1 cellular context compared by ENCODE assay signal in genomic region chr13:100559886-100560285, GRCh38.
TF ChIP-seq lines count a peak whose summit lies in the region.

No MANE protein-coding gene starts in this region.

TF ChIP-seq in WTC11, 78 proteins besides CTCF, POLR2A, EP300 and RAD21 (continued from another document):
- TF ChIP-seq ARID4B (CRISPR knock-in tag; IDR thresholded peaks at IDR 0.05; ENCODE audit: borderline replicate concordance) (no peak), TP53 (CRISPR knock-in tag; IDR thresholded peaks at IDR 0.05) (no peak), RORB (CRISPR knock-in tag; IDR thresholded peaks at IDR 0.05) (no peak)
- TF ChIP-seq, protein P1, sequence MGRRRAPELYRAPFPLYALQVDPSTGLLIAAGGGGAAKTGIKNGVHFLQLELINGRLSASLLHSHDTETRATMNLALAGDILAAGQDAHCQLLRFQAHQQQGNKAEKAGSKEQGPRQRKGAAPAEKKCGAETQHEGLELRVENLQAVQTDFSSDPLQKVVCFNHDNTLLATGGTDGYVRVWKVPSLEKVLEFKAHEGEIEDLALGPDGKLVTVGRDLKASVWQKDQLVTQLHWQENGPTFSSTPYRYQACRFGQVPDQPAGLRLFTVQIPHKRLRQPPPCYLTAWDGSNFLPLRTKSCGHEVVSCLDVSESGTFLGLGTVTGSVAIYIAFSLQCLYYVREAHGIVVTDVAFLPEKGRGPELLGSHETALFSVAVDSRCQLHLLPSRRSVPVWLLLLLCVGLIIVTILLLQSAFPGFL (CRISPR knock-in tag; IDR thresholded peaks at IDR 0.05; ENCODE audit: borderline replicate concordance) = no peak
